Comparison of ENCODE assay signal across 23 cellular contexts in genomic region chr1:195934839-195935557, GRCh38.
DNase-seq lines count a peak whose midpoint lies in the region; ATAC-seq lines count a peak whose summit lies in the region.
"Had no signal": no experiment of that assay in that cellular context is flagged by ENCODE, and none has a peak within 500 bp of the region (broad histone marks: within the 10 kb centered on the region; RNA-seq: fewer than 3 reads in every experiment).

No MANE protein-coding gene starts in this region.

- ATAC-seq in GM19324 (IDR thresholded peaks at IDR 0.05; ENCODE audit: low FRiP score, unreplicated experiment) = no peak
- no peak for ATAC-seq in HG03135 (IDR thresholded peaks at IDR 0.05; ENCODE audit: unreplicated experiment)
- no peak for ATAC-seq in HG03442 (IDR thresholded peaks at IDR 0.05; ENCODE audit: unreplicated experiment)
- ATAC-seq: CD8-positive, alpha-beta T cell; K562; PC-3; stimulated activated naive B cell treated with anti-CD40 and anti-IgM and Interleukin-4, amounts not matched to agents 10 μg/mL and 1 μg/mL and 100 μg/mL, for 72 hours had no signal

- peak; percentile 94 for DNase-seq in DMS153 (lab: John Stamatoyannopoulos, UW)
- peak; percentile 73 for DNase-seq in NCI-H1694 treated with DMSO at 0.1 percent for 48 hours (lab: John Stamatoyannopoulos, UW)
- DNase-seq in NCI-H748 (lab: John Stamatoyannopoulos, UW; ENCODE audit: unreplicated experiment) = peak; percentile 89
- DNase-seq in left kidney (ENCODE audit: low read depth, low spot score) = peak; percentile 11
- DNase-seq: activated gamma-delta T cell treated with Interleukin-2 at 50 U/mL for 16 hours; adrenal gland; CD8-positive, alpha-beta T cell; DND-41; endodermal cell; GOT3; heart right ventricle; left ventricle myocardium inferior; NCI-H1048; NCI-H526; PC-3; SIG-M5; stimulated activated CD4-positive, alpha-beta T cell treated with anti-CD3 and anti-CD28 coated beads, Interleukin-1b, Interleukin-23, amount 100 ng/mL, for 48 hours; stimulated activated naive B cell treated with anti-CD40 and anti-IgM and Interleukin-4, amounts not matched to agents 10 μg/mL and 1 μg/mL and 100 μg/mL, for 72 hours; T-helper 2 cell had no signal

Comparison
In these comparisons a context has a peak if more than half of its experiments do, and no peak if none do; other contexts are left out.
1. DNase-seq: peak in every context shown above with its lines; median percentile 94 in DMS153; 89 in NCI-H748; 73 in NCI-H1694 treated with DMSO at 0.1 percent for 48 hours; 11 in left kidney.